Comparison of ENCODE assay signal across 33 cellular contexts in the genomic region with DNA sequence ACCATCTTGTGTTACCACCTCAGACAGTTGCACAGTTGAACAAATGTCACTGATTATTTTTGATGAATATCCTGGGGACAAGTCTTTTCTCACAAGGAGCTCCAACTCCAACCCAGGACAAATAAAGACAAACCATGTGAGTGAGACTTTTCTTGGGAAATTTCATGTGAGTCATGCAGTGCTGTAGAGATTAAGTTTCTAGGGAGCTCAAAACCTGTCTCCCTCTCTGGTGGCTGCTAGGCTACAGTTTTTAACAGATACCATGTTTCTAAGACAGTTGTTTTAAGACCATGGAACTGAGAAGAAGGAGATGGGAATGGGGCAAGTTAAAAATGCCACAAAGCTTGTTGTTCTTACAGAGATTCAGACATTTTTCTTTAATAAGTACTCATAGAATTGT.
DNase-seq lines count a peak whose midpoint lies in the region; ATAC-seq, FAIRE-seq and TF ChIP-seq lines count a peak whose summit lies in the region.
"Had no signal": no experiment of that assay in that cellular context is flagged by ENCODE, and none has a peak within 500 bp of the region (broad histone marks: within the 10 kb centered on the region; RNA-seq: fewer than 3 reads in every experiment).

No MANE protein-coding gene starts in this region.

- H3K56ac ChIP-seq in H1 (replicated peaks; ENCODE audit: insufficient read length, low read depth, low read length) (no peak overlapping the region), mesendoderm (ENCODE audit: low read length) (no peak overlapping the region)

- TF ChIP-seq POLR2A in breast epithelium (IDR thresholded peaks at IDR 0.05) (no peak), H1 (IDR thresholded peaks at IDR 0.05; ENCODE audit: control extremely low read depth in 1 of 2, low read depth in 2 of 2, low read length in 2 of 2) (no peak)

- no peaks in the 10 kb centered on the region for H4K20me1 ChIP-seq in H1 (replicated peaks in 1 of 2; ENCODE audit: control insufficient read depth in 1 of 2, insufficient read depth in 2 of 2, low read length in 2 of 2)

- H3K27ac ChIP-seq in breast epithelium, result no peak overlapping the region
- H3K27ac ChIP-seq in H1 (ENCODE audit: low read depth, low read length), result no peak overlapping the region
- no peak overlapping the region for H3K27ac ChIP-seq in mesendoderm (ENCODE audit: low read depth, low read length)
- H3K27ac ChIP-seq in caudate nucleus (ENCODE audit: low read depth, low read length), result no peak overlapping the region
- H3K27ac ChIP-seq: heart left ventricle, KMS-11, left lung, sigmoid colon, stomach, tibial nerve had no signal

- no TSS peak for BruUV-seq in MCF 10A (replicated peaks; lab: Mats Ljungman, UMichigan)

- H3K36me3 Mint-ChIP-seq in MCF 10A (ENCODE audit: insufficient read depth, unreplicated experiment), result no peaks in the 10 kb centered on the region
- H3K36me3 Mint-ChIP-seq: CD4-positive, alpha-beta memory T cell had no signal

- H3K18ac ChIP-seq in H1 (ENCODE audit: extremely low read depth, low read length) (no peak overlapping the region), mesendoderm (ENCODE audit: low read length) (no peak overlapping the region)

- ATAC-seq in left ventricle myocardium superior, result no peak
- ATAC-seq: heart left ventricle, left lung, Panc1 had no signal

- no peak overlapping the region for H3K4me3 ChIP-seq in breast epithelium
- H3K4me3 ChIP-seq in H1 (ENCODE audit: extremely low read depth in 1 of 4, insufficient read depth in 2 of 4, low read depth in 3 of 4, low read length in 4 of 4), result no peak overlapping the region
- H3K4me3 ChIP-seq in mesendoderm (ENCODE audit: low read length), result no peak overlapping the region
- H3K4me3 ChIP-seq: heart left ventricle, left lung, sigmoid colon, stomach, tibial nerve had no signal

- no peak overlapping the region for H3K27ac Mint-ChIP-seq in MCF 10A (ENCODE audit: low read depth, unreplicated experiment)
- H3K27ac Mint-ChIP-seq: CD4-positive, alpha-beta memory T cell; nephron had no signal

- H4K5ac ChIP-seq in H1 (ENCODE audit: insufficient read length, low read depth, low read length), result no peak overlapping the region
- no peak overlapping the region for H4K5ac ChIP-seq in mesendoderm (ENCODE audit: low read length)

- H2AK5ac ChIP-seq in H1 (ENCODE audit: low read depth, low read length) (no peak overlapping the region), mesendoderm (ENCODE audit: low read length) (no peak overlapping the region)

- H3K23ac ChIP-seq in H1 (ENCODE audit: insufficient read length) (no peak overlapping the region), mesendoderm (ENCODE audit: low read length) (no peak overlapping the region)

- TF ChIP-seq CTCF in MCF 10A (IDR thresholded peaks at IDR 0.05; ENCODE audit: unreplicated experiment) (no peak), breast epithelium (IDR thresholded peaks at IDR 0.05) (no peak), H1 (IDR thresholded peaks at IDR 0.05; ENCODE audit: control extremely low read depth in 1 of 3, insufficient read depth in 1 of 3, low read depth in 1 of 3, low read length in 3 of 3) (no peak)

- no peak overlapping the region for H3K4me3 Mint-ChIP-seq in MCF 10A (ENCODE audit: unreplicated experiment)
- H3K4me3 Mint-ChIP-seq: CD4-positive, alpha-beta memory T cell; nephron had no signal

- H3K23me2 ChIP-seq in H1 (ENCODE audit: low read depth, low read length), result no peaks in the 10 kb centered on the region

- H2BK120ac ChIP-seq in H1 (replicated peaks; ENCODE audit: low read depth, low read length), result no peak overlapping the region
- H2BK120ac ChIP-seq in mesendoderm (ENCODE audit: low read depth, low read length), result peak overlapping the region; percentile 54

- no peak overlapping the region for H2BK12ac ChIP-seq in H1 (ENCODE audit: low read depth, low read length)

- no peak overlapping the region for H2BK5ac ChIP-seq in H1 (ENCODE audit: low read depth, low read length)
- no peak overlapping the region for H2BK5ac ChIP-seq in mesendoderm (ENCODE audit: low read length)

- 0 out of 2 replicates have a peak overlapping the region, but pooled peaks have one; percentile 64 for H2AFZ ChIP-seq in H1 (ENCODE audit: low read length)

- no peak for TF ChIP-seq RAD21 in H1 (IDR thresholded peaks at IDR 0.05 in 1 of 2, conservative IDR thresholded peaks at IDR 0.05 in 1 of 2; ENCODE audit: low read depth in 2 of 2, low read length in 2 of 2)

- H4K8ac ChIP-seq in H1 (ENCODE audit: extremely low read depth, insufficient read depth, low read length) (no peak overlapping the region), mesendoderm (ENCODE audit: low read depth, low read length) (no peak overlapping the region)

- H3K27me3 Mint-ChIP-seq in MCF 10A (ENCODE audit: insufficient read depth, unreplicated experiment), result peaks cover 32% of the 10 kb centered on the region
- H3K27me3 Mint-ChIP-seq: CD4-positive, alpha-beta memory T cell had no signal

- H2BK20ac ChIP-seq in H1 (ENCODE audit: low read length), result no peak overlapping the region

- no peak overlapping the region for H3K14ac ChIP-seq in H1 (ENCODE audit: insufficient read length)

- H3K4me1 Mint-ChIP-seq in MCF 10A (ENCODE audit: insufficient read depth, unreplicated experiment), result peaks cover 5% of the 10 kb centered on the region
- H3K4me1 Mint-ChIP-seq: CD4-positive, alpha-beta memory T cell; nephron had no signal

- CTCF ChIA-PET in MCF 10A (lab: Yijun Ruan, JAX), result interaction anchor here (0.7 to 1.1 kb wide), 3 partner anchors 21 to 824 kb away, joined by 3 read pairs; no protein-coding TSS in a partner anchor
- CTCF ChIA-PET in H1 (lab: Charles Lee; ENCODE audit: partially characterized antibody), result interaction anchor here (0.5 kb wide), 1 partner anchor 12 kb away, joined by 5 read pairs; no protein-coding TSS in a partner anchor

- intact Hi-C loops in MCF 10A (cut with micrococcal nuclease) (no loop called here), breast epithelium (cut with DNase I; ENCODE audit: low total_unique reads) (no loop called here), left ventricle myocardium superior (cut with micrococcal nuclease) (no loop called here)

- DNase-seq in MCF 10A (ENCODE audit: unreplicated experiment), result peak; percentile 49
- DNase-seq in breast epithelium (ENCODE audit: low spot score in 2 of 2), result no peak
- DNase-seq in H1 (ENCODE audit: low read depth in 1 of 2, low spot score in 2 of 2), result no peak
- peak; percentile 37 for DNase-seq in mesendoderm
- DNase-seq in caudate nucleus (lab: John Stamatoyannopoulos, UW), result no peak
- no peak for DNase-seq in left ventricle myocardium superior
- no peak for DNase-seq in activated gamma-delta T cell treated with Interleukin-2 at 50 U/mL for 16 hours
- DNase-seq in OCI-M1 (lab: John Stamatoyannopoulos, UW), result no peak
- DNase-seq: 8988T; activated CD4-positive, alpha-beta T cell treated with anti-CD3 and anti-CD28 coated beads for 1 hour; activated effector memory CD4-positive, alpha-beta T cell treated with anti-CD3 and anti-CD28 coated beads, Interleukin-2, amount 50 U/mL, for 16 hours; AML-193; CD4-positive, alpha-beta memory T cell; central memory CD4-positive, alpha-beta T cell; dermis blood vessel endothelial cell; DMS153; foreskin fibroblast; GDM1; heart left ventricle; left lung; NCI-H1436 treated with DMSO at 0.1 percent for 48 hours; NCI-H524; NK-92 treated with Interleukin-12 subunit alpha and Interleukin-12 subunit beta, amount 100 ng/mL, for 24 hours; posterior cingulate gyrus; SIG-M5; sigmoid colon; stomach had no signal

- H3K4ac ChIP-seq in H1 (replicated peaks; ENCODE audit: insufficient read length, low read depth, low read length) (no peak overlapping the region), mesendoderm (ENCODE audit: low read depth, low read length) (no peak overlapping the region)

- H3K79me1 ChIP-seq in H1 (ENCODE audit: low read depth, low read length) (no peaks in the 10 kb centered on the region), mesendoderm (ENCODE audit: low read length) (no peaks in the 10 kb centered on the region)

- FAIRE-seq in H1 (lab: Jason Lieb, UNC), result no peak
- FAIRE-seq: H54, TTC549 had no signal

- H3K9me3 Mint-ChIP-seq in MCF 10A (ENCODE audit: unreplicated experiment), result no peaks in the 10 kb centered on the region
- H3K9me3 Mint-ChIP-seq: nephron had no signal

- H3K79me2 ChIP-seq in H1 (ENCODE audit: control insufficient read depth in 1 of 2, insufficient read depth in 2 of 2, low read length in 2 of 2) (no peaks in the 10 kb centered on the region), mesendoderm (ENCODE audit: control insufficient read depth, insufficient read depth, low read length) (no peaks in the 10 kb centered on the region)

- H2BK15ac ChIP-seq in H1 (ENCODE audit: low read length), result no peak overlapping the region
- H2BK15ac ChIP-seq in mesendoderm (replicated peaks; ENCODE audit: low read depth), result no peak overlapping the region

- H4K91ac ChIP-seq in H1 (replicated peaks; ENCODE audit: insufficient read length, low read length), result no peak overlapping the region

- POLR2A ChIA-PET in MCF 10A (lab: Yijun Ruan, JAX), result interaction anchor here (0.7 kb wide), 2 partner anchors 53 to 277 kb away, joined by 3 read pairs; no protein-coding TSS in a partner anchor
- POLR2A ChIA-PET in H1 (lab: Charles Lee; ENCODE audit: partially characterized antibody), result no interaction called here

- H3K9ac ChIP-seq in H1 (replicated peaks in 1 of 4; ENCODE audit: extremely low read depth in 1 of 4, low read depth in 3 of 4, low read length in 3 of 4) (no peak overlapping the region), mesendoderm (ENCODE audit: low read length) (no peak overlapping the region)
- H3K9ac ChIP-seq: KMS-11 had no signal

- no peaks in the 10 kb centered on the region for H3K9me3 ChIP-seq in breast epithelium
- H3K9me3 ChIP-seq in H1 (ENCODE audit: insufficient read depth in 2 of 2, low read depth in 1 of 2, low read length in 1 of 2), result no peaks in the 10 kb centered on the region
- H3K9me3 ChIP-seq: heart left ventricle, left lung, sigmoid colon, stomach, tibial nerve had no signal

- no peak for TF ChIP-seq EP300 in H1 (IDR thresholded peaks at IDR 0.05; ENCODE audit: borderline replicate concordance in 1 of 2, low read depth in 2 of 2, low read length in 2 of 2)

- no peaks in the 10 kb centered on the region for H3K36me3 ChIP-seq in breast epithelium
- no peaks in the 10 kb centered on the region for H3K36me3 ChIP-seq in H1 (ENCODE audit: control insufficient read depth in 2 of 4, insufficient read depth in 4 of 4, low read length in 3 of 4)
- no peaks in the 10 kb centered on the region for H3K36me3 ChIP-seq in mesendoderm (ENCODE audit: control insufficient read depth, insufficient read depth, low read length)
- H3K36me3 ChIP-seq: heart left ventricle, left lung, sigmoid colon, stomach, tibial nerve had no signal

- no peaks in the 10 kb centered on the region for H3K4me1 ChIP-seq in breast epithelium
- no peaks in the 10 kb centered on the region for H3K4me1 ChIP-seq in H1 (replicated peaks in 1 of 4; ENCODE audit: control insufficient read depth in 3 of 4, insufficient read depth in 4 of 4, low read length in 3 of 4)
- H3K4me1 ChIP-seq in mesendoderm (ENCODE audit: control insufficient read depth, low read depth, low read length), result no peaks in the 10 kb centered on the region
- H3K4me1 ChIP-seq: heart left ventricle, left lung, sigmoid colon, stomach, tibial nerve had no signal

- no peak overlapping the region for H3K4me2 ChIP-seq in H1 (ENCODE audit: insufficient read depth in 1 of 2, low read depth in 2 of 2, low read length in 2 of 2)
- H3K4me2 ChIP-seq in mesendoderm (ENCODE audit: low read length), result no peak overlapping the region
- H3K4me2 ChIP-seq: KMS-11 had no signal

- H3K27me3 ChIP-seq in breast epithelium (no peaks in the 10 kb centered on the region), H1 (replicated peaks in 1 of 4; ENCODE audit: control insufficient read depth in 3 of 4, extremely low read depth in 1 of 4, insufficient read depth in 3 of 4, low read length in 3 of 4) (peaks cover 0 to 2% (median 0%) of the 10 kb centered on the region in 4 experiments; a peak in 1 of 7 replicates), mesendoderm (ENCODE audit: insufficient read depth, low read length, poor library complexity) (no peaks in the 10 kb centered on the region)
- H3K27me3 ChIP-seq: heart left ventricle, left lung, sigmoid colon, stomach, tibial nerve had no signal

Comparison
In these comparisons a context has a peak if more than half of its experiments do, and no peak if none do; other contexts are left out.
1. DNase-seq: peak in MCF 10A (single experiment) and mesendoderm (single experiment); none in breast epithelium (0 of 2), H1 (0 of 2), caudate nucleus (0 of 61), left ventricle myocardium superior (single experiment), activated gamma-delta T cell treated with Interleukin-2 at 50 U/mL for 16 hours (single experiment) and OCI-M1 (single experiment).